In the genomic region with DNA sequence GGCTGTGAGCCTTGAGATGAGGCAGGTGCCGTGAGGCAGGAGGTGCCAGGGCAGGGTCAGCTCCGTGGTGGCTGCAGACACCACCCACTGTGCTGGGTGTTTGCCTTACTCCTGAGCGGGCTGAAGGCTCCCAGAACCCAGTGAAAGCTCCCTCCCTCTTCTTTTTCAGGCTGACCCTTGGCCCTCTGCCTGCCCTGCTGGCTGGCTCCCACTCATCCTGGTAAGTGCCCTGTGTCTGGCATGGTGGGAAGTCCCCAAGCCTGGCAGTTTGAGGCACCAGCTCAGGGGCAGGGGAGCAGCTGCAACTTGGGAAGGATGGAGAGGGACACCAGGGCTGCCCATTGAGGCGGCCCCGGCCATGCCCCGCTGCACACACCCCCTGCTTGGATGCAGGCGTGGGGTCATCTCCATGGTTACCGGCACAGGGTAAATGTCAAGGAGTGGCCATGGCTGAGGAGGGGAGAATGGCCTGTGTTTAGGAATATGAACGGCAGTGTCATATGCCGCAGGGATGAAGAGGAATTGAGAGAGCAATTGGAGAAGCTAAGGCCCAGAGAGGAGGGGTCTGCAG, we compare ENCODE assay signal across 1 cellular context.
TF ChIP-seq lines count a peak whose summit lies in the region.

No MANE protein-coding gene starts in this region.

TF ChIP-seq in H1, 55 proteins besides CTCF, POLR2A, EP300 and RAD21:
- TF ChIP-seq CREB1 (IDR thresholded peaks at IDR 0.05) (no peak), NRF1 (IDR thresholded peaks at IDR 0.05; ENCODE audit: low read depth, low read length) (no peak), ASH2L (IDR thresholded peaks at IDR 0.05; ENCODE audit: low read length) (no peak), TCF12 (IDR thresholded peaks at IDR 0.05; ENCODE audit: low read depth, low read length) (no peak), KDM1A (IDR thresholded peaks at IDR 0.05; ENCODE audit: borderline replicate concordance, low read length) (no peak), TAF7 (optimal IDR thresholded peaks at IDR 0.05; ENCODE audit: borderline replicate concordance, low read depth, low read length) (no peak), EZH2 (IDR thresholded peaks at IDR 0.05; ENCODE audit: low read depth, low read length, severe bottlenecking) (no peak), JUND (IDR thresholded peaks at IDR 0.05; ENCODE audit: low read length) (no peak), CBX8 (IDR thresholded peaks at IDR 0.05; ENCODE audit: borderline replicate concordance, low read depth, low read length) (no peak)
